Comparison of ENCODE assay signal across 10 cellular contexts in the genomic region with DNA sequence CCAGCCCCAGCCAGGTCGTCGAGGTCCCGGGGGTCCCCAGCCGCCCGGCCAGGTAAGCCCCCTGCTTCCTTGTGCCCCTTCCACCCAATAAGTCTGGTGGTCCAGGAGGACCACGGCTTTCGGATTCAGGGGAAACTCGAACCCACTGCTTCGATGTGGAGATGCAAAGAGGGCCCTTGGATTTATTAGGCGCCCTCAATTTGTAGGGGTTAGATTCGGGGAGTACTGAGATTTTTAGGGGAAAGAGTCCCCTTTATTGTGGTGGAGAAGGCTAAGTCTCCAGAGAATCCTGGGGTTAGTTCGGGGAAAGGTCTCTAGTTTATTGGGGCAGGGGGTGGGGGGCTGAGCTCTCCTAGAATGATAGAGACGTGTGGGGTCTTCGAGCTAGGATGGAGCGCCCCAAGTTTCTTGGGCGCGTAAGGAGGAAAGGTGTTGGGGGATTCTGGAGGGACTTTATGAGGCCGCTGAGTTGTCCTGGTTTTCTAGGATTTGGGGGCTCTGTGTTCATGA. TPM values are rescaled to one million over a fixed set of nuclear protein-coding genes. Genes with fewer than 3 reads are reported as not detected.
DNase-seq lines count a peak whose midpoint lies in the region; ATAC-seq and TF ChIP-seq lines count a peak whose summit lies in the region.
"Had no signal": no experiment of that assay in that cellular context is flagged by ENCODE, and none has a peak within 500 bp of the region (broad histone marks: within the 10 kb centered on the region; RNA-seq: fewer than 3 reads in every experiment).

No MANE protein-coding gene starts in this region.

- H3K79me2 ChIP-seq in SK-N-SH (ENCODE audit: insufficient read depth), result no peaks in the 10 kb centered on the region

- no peaks in the 10 kb centered on the region for H3K27me3 ChIP-seq in SK-N-SH (ENCODE audit: insufficient read depth)

- H3K9me3 ChIP-seq in SK-N-SH, result no peaks in the 10 kb centered on the region
- H3K9me3 ChIP-seq: SJSA1 had no signal

- peak overlapping the region; percentile 71 for H3K9ac ChIP-seq in SK-N-SH

- peak overlapping the region; percentile 88 for H3K4me2 ChIP-seq in SK-N-SH

- peaks cover 0 to 21% of the 10 kb centered on the region in 2 experiments; a peak in 2 of 4 replicates for H3K4me1 ChIP-seq in SK-N-SH (ENCODE audit: control insufficient read depth in 1 of 2, insufficient read depth in 2 of 2, low read depth in 1 of 2, low read length in 1 of 2)

- intact Hi-C loops in lower leg skin (cut with DNase I; ENCODE audit: low total_unique reads), result loop anchor here (5.0 to 10.0 kb wide), 2 partner anchors 45 to 63 kb away; no protein-coding TSS in a partner anchor

- TF ChIP-seq CTCF in SK-N-SH (IDR thresholded peaks at IDR 0.05) (no peak), RWPE1 (conservative IDR thresholded peaks at IDR 0.05; ENCODE audit: low read depth) (no peak), fibroblast of the aortic adventitia (IDR thresholded peaks at IDR 0.05; ENCODE audit: insufficient read depth, low read length) (no peak), lower leg skin (IDR thresholded peaks at IDR 0.05) (no peak)

- DNase-seq in SK-N-SH (no peak), RWPE1 (ENCODE audit: low spot score) (no peak), fibroblast of the aortic adventitia (ENCODE audit: low read depth) (no peak), skeletal muscle cell (ENCODE audit: low read depth) (no peak), lower leg skin (ENCODE audit: low spot score in 2 of 2) (no peak), CD1c-positive myeloid dendritic cell (ENCODE audit: extremely low spot score) (no peak), H4 (ENCODE audit: low spot score) (no peak)
- DNase-seq: stimulated activated CD4-positive, alpha-beta T cell treated with anti-CD3 and anti-CD28 coated beads, Interleukin-2, amount 100 ng/mL, for 48 hours had no signal

- no peaks in the 10 kb centered on the region for H3K36me3 ChIP-seq in SK-N-SH (replicated peaks in 1 of 2; ENCODE audit: control insufficient read depth in 1 of 2, insufficient read depth in 2 of 2, low read length in 1 of 2)
- H3K36me3 ChIP-seq: SJSA1 had no signal

- WGBS in SK-N-SH (ENCODE audit: low lambda C conversion rate), result 33% methylated on average over 15 of the region's 18 CpGs
- WGBS in lower leg skin, 2 donors, result 12 to 14% methylated on average over 16 to 17 of the region's 18 CpGs

- H3K9me2 ChIP-seq in SK-N-SH, result no peaks in the 10 kb centered on the region

- CTCF ChIA-PET in SK-N-SH (lab: Yijun Ruan, JAX) (interaction anchor here (1.3 to 9.6 kb wide), 6 partner anchors 23 to 133 kb away, joined by 4 to 176 read pairs (median 24); a partner anchor contains a TSS), RWPE1 (lab: Yijun Ruan, JAX) (interaction anchor here (0.7 to 1.7 kb wide), 2 partner anchors 9 to 74 kb away, joined by 3 to 7 read pairs; no protein-coding TSS in a partner anchor)

- H3F3A ChIP-seq in SK-N-SH (replicated peaks; ENCODE audit: insufficient read depth), result peaks cover 19% of the 10 kb centered on the region

- TF ChIP-seq POLR2A in lower leg skin (IDR thresholded peaks at IDR 0.05), result no peak

- no peak for ATAC-seq in SK-N-SH treated with all-trans-retinoic acid at 6 μM for 48 hours

- H3K4me3 ChIP-seq in SK-N-SH (ENCODE audit: low read depth in 2 of 2, low read length in 1 of 2), result peak overlapping the region; percentile 36 to 57
- peak overlapping the region; percentile 57 for H3K4me3 ChIP-seq in fibroblast of the aortic adventitia (ENCODE audit: low read depth, low read length)
- peak overlapping the region; percentile 51 for H3K4me3 ChIP-seq in skeletal muscle cell (ENCODE audit: low read depth, low read length)
- no peak overlapping the region for H3K4me3 ChIP-seq in lower leg skin (ENCODE audit: low read depth, poor library complexity, severe bottlenecking)
- H3K4me3 ChIP-seq: SJSA1 had no signal

- H2AFZ ChIP-seq in SK-N-SH (ENCODE audit: low read depth), result peak overlapping the region; percentile 46; the same call in 1 of the 2 replicates

- TF ChIP-seq EP300 in SK-N-SH (IDR thresholded peaks at IDR 0.05; ENCODE audit: borderline replicate concordance in 1 of 2, low read depth in 1 of 2, low read length in 1 of 2), result no peak

- H3K27ac ChIP-seq in SK-N-SH (ENCODE audit: low read depth in 2 of 2, low read length in 1 of 2) (no peak overlapping the region), RWPE1 (peak overlapping the region; percentile 99)
- H3K27ac ChIP-seq: SJSA1 had no signal

- POLR2A ChIA-PET in SK-N-SH (lab: Yijun Ruan, JAX), result no interaction called here
- POLR2A ChIA-PET in RWPE1 (lab: Yijun Ruan, JAX; ENCODE audit: low non-redundant PET), result no interaction called here

- no peaks in the 10 kb centered on the region; the same call in 1 of the 2 replicates for H4K20me1 ChIP-seq in SK-N-SH (ENCODE audit: insufficient read depth)

- TF ChIP-seq RAD21 in SK-N-SH (IDR thresholded peaks at IDR 0.05; ENCODE audit: low read length), result no peak

TF ChIP-seq in SK-N-SH, 30 proteins besides CTCF, POLR2A, EP300 and RAD21 (continues in another document):
- TF ChIP-seq SIN3A (IDR thresholded peaks at IDR 0.05; ENCODE audit: borderline replicate concordance, low read depth, low read length), result no peak
- TF ChIP-seq MXI1 (IDR thresholded peaks at IDR 0.05; ENCODE audit: low read depth, low read length), result no peak
- TF ChIP-seq, protein P1, sequence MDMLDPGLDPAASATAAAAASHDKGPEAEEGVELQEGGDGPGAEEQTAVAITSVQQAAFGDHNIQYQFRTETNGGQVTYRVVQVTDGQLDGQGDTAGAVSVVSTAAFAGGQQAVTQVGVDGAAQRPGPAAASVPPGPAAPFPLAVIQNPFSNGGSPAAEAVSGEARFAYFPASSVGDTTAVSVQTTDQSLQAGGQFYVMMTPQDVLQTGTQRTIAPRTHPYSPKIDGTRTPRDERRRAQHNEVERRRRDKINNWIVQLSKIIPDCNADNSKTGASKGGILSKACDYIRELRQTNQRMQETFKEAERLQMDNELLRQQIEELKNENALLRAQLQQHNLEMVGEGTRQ (IDR thresholded peaks at IDR 0.05; ENCODE audit: borderline replicate concordance, low read depth, low read length), result no peak
- TF ChIP-seq EZH2phosphoT487 (IDR thresholded peaks at IDR 0.05; ENCODE audit: borderline replicate concordance, low read depth), result no peak
- TF ChIP-seq GATA2 (CRISPR knock-in tag; IDR thresholded peaks at IDR 0.05), result no peak
- TF ChIP-seq RXRA (IDR thresholded peaks at IDR 0.05; ENCODE audit: borderline replicate concordance, low read depth), result no peak
- TF ChIP-seq, protein P2, sequence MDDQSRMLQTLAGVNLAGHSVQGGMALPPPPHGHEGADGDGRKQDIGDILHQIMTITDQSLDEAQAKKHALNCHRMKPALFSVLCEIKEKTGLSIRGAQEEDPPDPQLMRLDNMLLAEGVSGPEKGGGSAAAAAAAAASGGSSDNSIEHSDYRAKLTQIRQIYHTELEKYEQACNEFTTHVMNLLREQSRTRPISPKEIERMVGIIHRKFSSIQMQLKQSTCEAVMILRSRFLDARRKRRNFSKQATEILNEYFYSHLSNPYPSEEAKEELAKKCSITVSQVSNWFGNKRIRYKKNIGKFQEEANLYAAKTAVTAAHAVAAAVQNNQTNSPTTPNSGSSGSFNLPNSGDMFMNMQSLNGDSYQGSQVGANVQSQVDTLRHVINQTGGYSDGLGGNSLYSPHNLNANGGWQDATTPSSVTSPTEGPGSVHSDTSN (IDR thresholded peaks at IDR 0.05), result no peak

TF ChIP-seq in SK-N-SH treated with all-trans-retinoic acid at 6 μM for 48 hours, 23 proteins besides CTCF, POLR2A, EP300 and RAD21 (continues in another document):
- TF ChIP-seq TCF4 (CRISPR knock-in tag; IDR thresholded peaks at IDR 0.05; ENCODE audit: borderline replicate concordance), result no peak
- TF ChIP-seq BACH2 (CRISPR knock-in tag; IDR thresholded peaks at IDR 0.05; ENCODE audit: borderline replicate concordance), result no peak
- no peak for TF ChIP-seq GLIS3 (CRISPR knock-in tag; IDR thresholded peaks at IDR 0.05)
- TF ChIP-seq ZFP30 (CRISPR knock-in tag; IDR thresholded peaks at IDR 0.05), result no peak
- TF ChIP-seq ZFP3 (CRISPR knock-in tag; IDR thresholded peaks at IDR 0.05), result no peak
- TF ChIP-seq ZNF8 (CRISPR knock-in tag; IDR thresholded peaks at IDR 0.05), result no peak
- TF ChIP-seq SNAI2 (CRISPR knock-in tag; IDR thresholded peaks at IDR 0.05), result no peak
- TF ChIP-seq, protein P3, sequence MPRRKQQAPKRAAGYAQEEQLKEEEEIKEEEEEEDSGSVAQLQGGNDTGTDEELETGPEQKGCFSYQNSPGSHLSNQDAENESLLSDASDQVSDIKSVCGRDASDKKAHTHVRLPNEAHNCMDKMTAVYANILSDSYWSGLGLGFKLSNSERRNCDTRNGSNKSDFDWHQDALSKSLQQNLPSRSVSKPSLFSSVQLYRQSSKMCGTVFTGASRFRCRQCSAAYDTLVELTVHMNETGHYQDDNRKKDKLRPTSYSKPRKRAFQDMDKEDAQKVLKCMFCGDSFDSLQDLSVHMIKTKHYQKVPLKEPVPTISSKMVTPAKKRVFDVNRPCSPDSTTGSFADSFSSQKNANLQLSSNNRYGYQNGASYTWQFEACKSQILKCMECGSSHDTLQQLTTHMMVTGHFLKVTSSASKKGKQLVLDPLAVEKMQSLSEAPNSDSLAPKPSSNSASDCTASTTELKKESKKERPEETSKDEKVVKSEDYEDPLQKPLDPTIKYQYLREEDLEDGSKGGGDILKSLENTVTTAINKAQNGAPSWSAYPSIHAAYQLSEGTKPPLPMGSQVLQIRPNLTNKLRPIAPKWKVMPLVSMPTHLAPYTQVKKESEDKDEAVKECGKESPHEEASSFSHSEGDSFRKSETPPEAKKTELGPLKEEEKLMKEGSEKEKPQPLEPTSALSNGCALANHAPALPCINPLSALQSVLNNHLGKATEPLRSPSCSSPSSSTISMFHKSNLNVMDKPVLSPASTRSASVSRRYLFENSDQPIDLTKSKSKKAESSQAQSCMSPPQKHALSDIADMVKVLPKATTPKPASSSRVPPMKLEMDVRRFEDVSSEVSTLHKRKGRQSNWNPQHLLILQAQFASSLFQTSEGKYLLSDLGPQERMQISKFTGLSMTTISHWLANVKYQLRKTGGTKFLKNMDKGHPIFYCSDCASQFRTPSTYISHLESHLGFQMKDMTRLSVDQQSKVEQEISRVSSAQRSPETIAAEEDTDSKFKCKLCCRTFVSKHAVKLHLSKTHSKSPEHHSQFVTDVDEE (CRISPR knock-in tag; IDR thresholded peaks at IDR 0.05), result no peak
- TF ChIP-seq ESRRG (CRISPR knock-in tag; IDR thresholded peaks at IDR 0.05), result no peak

RNA-seq across cellular contexts. Expression of a gene that starts 3.8 kb away (rescaled TPM):
- polyA plus RNA-seq in SK-N-SH (2012; rRNA removed), result 15.9 and 24.8 TPM in 2 replicates
- polyA plus RNA-seq in SK-N-SH (2012; cell fraction: cytosol; rRNA removed), result 6.8 and 12.4 TPM in 2 replicates
- 185 and 324 TPM in 2 replicates for polyA plus RNA-seq in SK-N-SH (2012; cell fraction: nucleus; rRNA removed)
- total RNA-seq in fibroblast of the aortic adventitia (ENCODE audit: low replicate concordance) (31.5 and 38.9 TPM in 2 replicates), lower leg skin (100 to 1,000 TPM; 113 to 181 (median 144) TPM)
- total RNA-seq in H4 (2014; rRNA removed; shearing (Covaris generic)), result 4.7 and 5.6 TPM in 2 replicates

RNA-seq across cellular contexts. Expression of a gene that starts 20.7 kb away (rescaled TPM):
- polyA plus RNA-seq in SK-N-SH (2012; rRNA removed), result 49.1 and 62.7 TPM in 2 replicates
- polyA plus RNA-seq in SK-N-SH (2012; cell fraction: cytosol; rRNA removed), result 18.1 and 37.6 TPM in 2 replicates
- 93.4 and 94.6 TPM in 2 replicates for polyA plus RNA-seq in SK-N-SH (2012; cell fraction: nucleus; rRNA removed)
- total RNA-seq in fibroblast of the aortic adventitia (ENCODE audit: low replicate concordance) (5.7 and 24.9 TPM in 2 replicates), lower leg skin (10 to 100 TPM; 39.6 to 53.4 (median 43.0) TPM)
- total RNA-seq in H4 (2014; rRNA removed; shearing (Covaris generic)), result 26.6 and 30.9 TPM in 2 replicates
